Comparison of ENCODE assay signal across 14 cellular contexts in the genomic region with DNA sequence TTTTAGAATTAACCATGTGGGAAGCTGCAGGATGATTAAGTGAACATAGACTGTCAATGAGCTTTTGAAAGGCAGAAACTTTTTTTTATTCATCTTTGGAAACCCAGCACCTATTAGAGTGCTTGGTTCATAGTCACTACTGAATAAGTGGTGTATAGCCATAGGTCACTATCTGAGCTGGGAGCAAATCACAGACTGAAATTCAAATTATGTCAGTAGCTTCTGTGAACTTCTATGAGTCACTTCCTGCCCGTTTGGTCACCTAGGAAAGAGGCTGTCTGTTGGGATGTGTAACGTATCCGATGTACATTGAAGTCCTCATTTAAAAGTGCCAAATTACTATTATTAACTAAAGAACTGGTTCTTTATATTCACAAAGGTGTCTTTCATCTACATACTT. TPM values are rescaled to one million over a fixed set of nuclear protein-coding genes. Genes with fewer than 3 reads are reported as not detected.
DNase-seq lines count a peak whose midpoint lies in the region; ATAC-seq, FAIRE-seq and TF ChIP-seq lines count a peak whose summit lies in the region.
"Had no signal": no experiment of that assay in that cellular context is flagged by ENCODE, and none has a peak within 500 bp of the region (broad histone marks: within the 10 kb centered on the region; RNA-seq: fewer than 3 reads in every experiment).

No MANE protein-coding gene starts in this region.

- TF ChIP-seq POLR2A in thyroid gland (IDR thresholded peaks at IDR 0.05) (no peak), GM12891 (IDR thresholded peaks at IDR 0.05; ENCODE audit: low read depth, low read length) (no peak)

- peak overlapping the region; percentile 4 to 62 (median 43) for H3K27ac ChIP-seq in thyroid gland
- H3K27ac ChIP-seq: neutrophil had no signal

- no peaks in the 10 kb centered on the region for H3K27me3 Mint-ChIP-seq in activated naive CD8-positive, alpha-beta T cell treated with anti-CD3 and anti-CD28 coated beads, Interleukin-2, amount 50 U/mL, for 24 hours
- H3K27me3 Mint-ChIP-seq in activated naive CD8-positive, alpha-beta T cell treated with anti-CD3 and anti-CD28 coated beads for 36 hours = no peaks in the 10 kb centered on the region
- H3K27me3 Mint-ChIP-seq in effector memory CD8-positive, alpha-beta T cell = peaks cover 0 to 11% of the 10 kb centered on the region in 2 donors
- H3K27me3 Mint-ChIP-seq in activated T-cell treated with anti-CD3 and anti-CD28 coated beads, Interleukin-2, amount 50 U/mL, for 24 hours = no peaks in the 10 kb centered on the region
- H3K27me3 Mint-ChIP-seq: activated CD4-positive, alpha-beta T cell treated with anti-CD3 and anti-CD28 coated beads, Interleukin-2, amount 10 ng/mL, durations not matched to agents 7 days and 5 days had no signal

- peaks cover 33 to 35% of the 10 kb centered on the region in 2 donors for H3K4me1 ChIP-seq in thyroid gland

- no peaks in the 10 kb centered on the region for H3K36me3 ChIP-seq in thyroid gland
- H3K36me3 ChIP-seq: neutrophil had no signal

- intact Hi-C loops in thyroid gland (cut with DNase I) = no loop called here

- H3K36me3 Mint-ChIP-seq in activated naive CD8-positive, alpha-beta T cell treated with anti-CD3 and anti-CD28 coated beads, Interleukin-2, amount 50 U/mL, for 24 hours (ENCODE audit: low read depth) = no peaks in the 10 kb centered on the region
- no peaks in the 10 kb centered on the region for H3K36me3 Mint-ChIP-seq in activated naive CD8-positive, alpha-beta T cell treated with anti-CD3 and anti-CD28 coated beads for 36 hours
- no peaks in the 10 kb centered on the region for H3K36me3 Mint-ChIP-seq in effector memory CD8-positive, alpha-beta T cell (ENCODE audit: insufficient read depth)
- H3K36me3 Mint-ChIP-seq in activated T-cell treated with anti-CD3 and anti-CD28 coated beads, Interleukin-2, amount 50 U/mL, for 24 hours (ENCODE audit: low read depth) = no peaks in the 10 kb centered on the region
- H3K36me3 Mint-ChIP-seq: memory B cell had no signal

- no peak for TF ChIP-seq CTCF in thyroid gland (IDR thresholded peaks at IDR 0.05)

- no peaks in the 10 kb centered on the region for H3K9me3 Mint-ChIP-seq in activated naive CD8-positive, alpha-beta T cell treated with anti-CD3 and anti-CD28 coated beads, Interleukin-2, amount 50 U/mL, for 24 hours
- no peaks in the 10 kb centered on the region for H3K9me3 Mint-ChIP-seq in activated naive CD8-positive, alpha-beta T cell treated with anti-CD3 and anti-CD28 coated beads for 36 hours
- H3K9me3 Mint-ChIP-seq in effector memory CD8-positive, alpha-beta T cell = no peaks in the 10 kb centered on the region
- no peaks in the 10 kb centered on the region for H3K9me3 Mint-ChIP-seq in activated T-cell treated with anti-CD3 and anti-CD28 coated beads, Interleukin-2, amount 50 U/mL, for 24 hours
- H3K9me3 Mint-ChIP-seq: activated CD4-positive, alpha-beta T cell treated with anti-CD3 and anti-CD28 coated beads, Interleukin-2, amount 10 ng/mL, durations not matched to agents 7 days and 5 days; memory B cell had no signal

- H3K4me1 Mint-ChIP-seq in activated naive CD8-positive, alpha-beta T cell treated with anti-CD3 and anti-CD28 coated beads, Interleukin-2, amount 50 U/mL, for 24 hours = no peaks in the 10 kb centered on the region
- H3K4me1 Mint-ChIP-seq in activated naive CD8-positive, alpha-beta T cell treated with anti-CD3 and anti-CD28 coated beads for 36 hours = no peaks in the 10 kb centered on the region
- no peaks in the 10 kb centered on the region for H3K4me1 Mint-ChIP-seq in effector memory CD8-positive, alpha-beta T cell (ENCODE audit: low read depth in 2 of 2)
- peaks cover 2% of the 10 kb centered on the region for H3K4me1 Mint-ChIP-seq in activated T-cell treated with anti-CD3 and anti-CD28 coated beads, Interleukin-2, amount 50 U/mL, for 24 hours (ENCODE audit: low read depth)
- H3K4me1 Mint-ChIP-seq: memory B cell had no signal

- peak; percentile 63 for ATAC-seq in activated naive CD8-positive, alpha-beta T cell treated with anti-CD3 and anti-CD28 coated beads, Interleukin-2, amount 50 U/mL, for 24 hours
- peak; percentile 50 for ATAC-seq in effector memory CD8-positive, alpha-beta T cell (replicated peaks)

- H3K4me3 ChIP-seq in thyroid gland (replicated peaks in 1 of 3) = no peak overlapping the region

- no peak for FAIRE-seq in GM12891 (lab: Jason Lieb, UNC)

- DNase-seq in activated naive CD8-positive, alpha-beta T cell treated with anti-CD3 and anti-CD28 coated beads, Interleukin-2, amount 50 U/mL, for 24 hours = no peak
- DNase-seq in activated naive CD8-positive, alpha-beta T cell treated with anti-CD3 and anti-CD28 coated beads for 36 hours = no peak
- DNase-seq in RPMI7951 (ENCODE audit: low read depth) (peak; percentile 69), thyroid gland (no peak), GM12891 (ENCODE audit: insufficient read length, low spot score) (no peak), NCI-H1694 (lab: John Stamatoyannopoulos, UW) (no peak)
- no peak for DNase-seq in effector memory CD8-positive, alpha-beta T cell
- DNase-seq in activated T-cell treated with anti-CD3 and anti-CD28 coated beads, Interleukin-2, amount 50 U/mL, for 24 hours = no peak
- DNase-seq: activated CD4-positive, alpha-beta T cell treated with anti-CD3 and anti-CD28 coated beads, Interleukin-2, amount 10 ng/mL, durations not matched to agents 7 days and 5 days; anterior cingulate cortex; foreskin melanocyte; MM.1S had no signal

- WGBS in thyroid gland, 2 donors = 80 to 83% methylated on average over 3 of the region's 3 CpGs

- no peak overlapping the region for H3K4me3 Mint-ChIP-seq in activated naive CD8-positive, alpha-beta T cell treated with anti-CD3 and anti-CD28 coated beads, Interleukin-2, amount 50 U/mL, for 24 hours
- no peak overlapping the region for H3K4me3 Mint-ChIP-seq in activated naive CD8-positive, alpha-beta T cell treated with anti-CD3 and anti-CD28 coated beads for 36 hours
- H3K4me3 Mint-ChIP-seq in effector memory CD8-positive, alpha-beta T cell = no peak overlapping the region
- H3K4me3 Mint-ChIP-seq in activated T-cell treated with anti-CD3 and anti-CD28 coated beads, Interleukin-2, amount 50 U/mL, for 24 hours = no peak overlapping the region
- H3K4me3 Mint-ChIP-seq: activated CD4-positive, alpha-beta T cell treated with anti-CD3 and anti-CD28 coated beads, Interleukin-2, amount 10 ng/mL, durations not matched to agents 7 days and 5 days; memory B cell had no signal

- no peak overlapping the region for H3K27ac Mint-ChIP-seq in activated naive CD8-positive, alpha-beta T cell treated with anti-CD3 and anti-CD28 coated beads, Interleukin-2, amount 50 U/mL, for 24 hours
- H3K27ac Mint-ChIP-seq in activated naive CD8-positive, alpha-beta T cell treated with anti-CD3 and anti-CD28 coated beads for 36 hours = no peak overlapping the region
- no peak overlapping the region for H3K27ac Mint-ChIP-seq in effector memory CD8-positive, alpha-beta T cell
- H3K27ac Mint-ChIP-seq in activated T-cell treated with anti-CD3 and anti-CD28 coated beads, Interleukin-2, amount 50 U/mL, for 24 hours = no peak overlapping the region
- H3K27ac Mint-ChIP-seq: activated CD4-positive, alpha-beta T cell treated with anti-CD3 and anti-CD28 coated beads, Interleukin-2, amount 10 ng/mL, durations not matched to agents 7 days and 5 days; memory B cell had no signal

- no peaks in the 10 kb centered on the region for H3K27me3 ChIP-seq in thyroid gland
- H3K27me3 ChIP-seq: neutrophil had no signal

- H3K9me3 ChIP-seq in thyroid gland = no peaks in the 10 kb centered on the region
- H3K9me3 ChIP-seq: neutrophil had no signal

TF ChIP-seq in GM12891, 5 proteins besides CTCF, POLR2A, EP300 and RAD21:
- TF ChIP-seq POU2F2 (IDR thresholded peaks at IDR 0.05; ENCODE audit: low read depth, low read length) (no peak), TAF1 (IDR thresholded peaks at IDR 0.05; ENCODE audit: low read depth, low read length) (no peak), POLR2AphosphoS5 (IDR thresholded peaks at IDR 0.05; ENCODE audit: low read depth, low read length) (no peak), SPI1 (IDR thresholded peaks at IDR 0.05; ENCODE audit: low read depth, low read length) (no peak), PAX5 (IDR thresholded peaks at IDR 0.05; ENCODE audit: insufficient read depth, low read length, severe bottlenecking) (no peak)

RNA-seq across cellular contexts. Expression of a gene that starts 20.5 kb away (rescaled TPM):
- total RNA-seq in activated naive CD8-positive, alpha-beta T cell treated with anti-CD3 and anti-CD28 coated beads for 36 hours = 1 to 10 TPM; 3.0 to 3.5 TPM
- total RNA-seq in RPMI7951 (2014; rRNA removed; shearing (Covaris generic)) = under 0.01 TPM in 1 of 2 replicates, not detected in the other
- 100 to 1,000 TPM; 115 to 285 (median 133) TPM for total RNA-seq in thyroid gland
- 0.05 TPM for polyA plus RNA-seq in GM12891 (2012; ENCODE audit: low read depth, missing spikeins)

Comparison
In these comparisons a context has a peak if more than half of its experiments do, and no peak if none do; other contexts are left out.
1. RNA of a gene that starts 20.5 kb away (total RNA-seq): 115 to 285 TPM in thyroid gland; 3.0 to 3.5 TPM in activated naive CD8-positive, alpha-beta T cell treated with anti-CD3 and anti-CD28 coated beads for 36 hours and under 0.01 TPM in RPMI7951; every median in the first group is over 10 times any median in the second.